ENCODE assay signal across 8 cellular contexts in genomic region chr10:14751576-14752330, GRCh38. TPM values are rescaled to one million over a fixed set of nuclear protein-coding genes. Genes with fewer than 3 reads are reported as not detected.
DNase-seq lines count a peak whose midpoint lies in the region; TF ChIP-seq lines count a peak whose summit lies in the region.

No MANE protein-coding gene starts in this region.

- CTCF ChIA-PET in Calu3 (lab: Charles Lee) = no interaction called here

- no peak overlapping the region for H3K4me3 Mint-ChIP-seq in Calu3 (ENCODE audit: low read depth, unreplicated experiment)

- TF ChIP-seq CTCF in GM12865 (IDR thresholded peaks at IDR 0.05; ENCODE audit: insufficient read depth, low read depth, low read length, missing control alignments) (no peak), fibroblast of the aortic adventitia (IDR thresholded peaks at IDR 0.05; ENCODE audit: insufficient read depth, low read length) (no peak), Calu3 (IDR thresholded peaks at IDR 0.05; ENCODE audit: unreplicated experiment) (no peak)

- H3K36me3 Mint-ChIP-seq in Calu3 (ENCODE audit: insufficient read depth, unreplicated experiment) = peaks cover 5% of the 10 kb centered on the region

- no peaks in the 10 kb centered on the region for H3K27me3 Mint-ChIP-seq in Calu3 (ENCODE audit: unreplicated experiment)

- intact Hi-C loops in Calu3 (cut with micrococcal nuclease; ENCODE audit: unreplicated experiment) = no loop called here

- H3K27ac Mint-ChIP-seq in Calu3 (ENCODE audit: unreplicated experiment) = no peak overlapping the region

- BruUV-seq in Calu3 (replicated peaks; lab: Mats Ljungman, UMichigan) = no TSS peak

- H3K4me1 Mint-ChIP-seq in Calu3 (ENCODE audit: low read depth, unreplicated experiment) = peaks cover 24% of the 10 kb centered on the region

- H3K9me3 Mint-ChIP-seq in Calu3 (ENCODE audit: low read depth, unreplicated experiment) = peaks cover 2% of the 10 kb centered on the region

- H3K4me3 ChIP-seq in GM12865 (ENCODE audit: low read depth, low read length) (no peak overlapping the region), fibroblast of the aortic adventitia (ENCODE audit: low read depth, low read length) (no peak overlapping the region)

- DNase-seq in GM12865 (ENCODE audit: low read depth) (peak; percentile 12), NCI-H1694 (lab: John Stamatoyannopoulos, UW) (peak; percentile 38), fibroblast of the aortic adventitia (ENCODE audit: low read depth) (peak; percentile 26), pons (ENCODE audit: low spot score) (peak; percentile 50), Calu3 (no peak), NCI-H2081 (lab: John Stamatoyannopoulos, UW) (no peak), epidermal melanocyte (ENCODE audit: insufficient read length, low spot score) (no peak)
- no peak for DNase-seq in activated T-cell treated with anti-CD3 and anti-CD28 coated beads, Interleukin-2, amount 50 U/mL, for 1 hour

RNA-seq across cellular contexts. Expression of gene FAM107B, which starts 22.9 kb away (rescaled TPM):
- 4.8 and 22.7 TPM in 2 replicates for total RNA-seq in fibroblast of the aortic adventitia (ENCODE audit: low replicate concordance)
- 164 and 168 TPM in 2 replicates for total RNA-seq in Calu3 (2022)

Comparison
In these comparisons a context has a peak if more than half of its experiments do, and no peak if none do; other contexts are left out.
1. DNase-seq: peak in GM12865 (single experiment), NCI-H1694 (single experiment), fibroblast of the aortic adventitia (single experiment) and pons (single experiment); none in Calu3 (single experiment), NCI-H2081 (0 of 2), epidermal melanocyte (single experiment) and activated T-cell treated with anti-CD3 and anti-CD28 coated beads, Interleukin-2, amount 50 U/mL, for 1 hour (single experiment).